ENCODE assay signal across 8 cellular contexts in the genomic region with DNA sequence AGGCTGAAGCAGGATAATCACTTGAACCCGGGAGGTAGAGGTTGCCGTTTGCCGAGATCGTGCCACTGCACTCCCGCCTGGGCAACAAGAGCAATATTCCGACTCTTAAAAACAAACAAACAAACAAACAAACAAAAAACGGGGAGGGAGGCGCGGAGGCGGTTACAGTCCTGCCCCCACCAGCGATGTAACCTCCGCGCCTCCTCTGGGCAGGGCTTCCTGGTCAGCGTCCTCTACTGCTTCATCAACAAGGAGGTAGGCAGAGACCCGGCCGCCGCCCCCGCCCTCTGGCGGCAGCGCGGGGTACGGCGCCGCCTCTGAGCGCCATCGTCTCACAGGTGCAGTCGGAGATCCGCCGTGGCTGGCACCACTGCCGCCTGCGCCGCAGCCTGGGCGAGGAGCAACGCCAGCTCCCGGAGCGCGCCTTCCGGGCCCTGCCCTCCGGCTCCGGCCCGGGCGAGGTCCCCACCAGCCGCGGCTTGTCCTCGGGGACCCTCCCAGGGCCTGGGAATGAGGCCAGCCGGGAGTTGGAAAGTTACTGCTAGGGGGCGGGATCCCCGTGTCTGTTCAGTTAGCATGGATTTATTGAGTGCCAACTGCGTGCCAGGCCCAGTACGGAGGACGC. TPM values are rescaled to one million over a fixed set of nuclear protein-coding genes. Genes with fewer than 3 reads are reported as not detected.
DNase-seq lines count a peak whose midpoint lies in the region; ATAC-seq and TF ChIP-seq lines count a peak whose summit lies in the region.

No MANE protein-coding gene starts in this region.

- no peaks in the 10 kb centered on the region for H3K27me3 Mint-ChIP-seq in activated CD4-positive, alpha-beta T cell treated with anti-CD3 and anti-CD28 coated beads for 36 hours

- ATAC-seq in GM18511 (IDR thresholded peaks at IDR 0.05; ENCODE audit: unreplicated experiment) (peak; percentile 74), HG03280 (IDR thresholded peaks at IDR 0.05; ENCODE audit: unreplicated experiment) (peak; percentile 70)
- peak; percentile 84 for ATAC-seq in activated CD4-positive, alpha-beta T cell treated with anti-CD3 and anti-CD28 coated beads for 36 hours

- TF ChIP-seq CTCF in 22Rv1 (IDR thresholded peaks at IDR 0.05) (peak; percentile 98), colonic mucosa (IDR thresholded peaks at IDR 0.05) (peak; percentile 96)

- peaks cover 19% of the 10 kb centered on the region for H3K4me1 Mint-ChIP-seq in activated CD4-positive, alpha-beta T cell treated with anti-CD3 and anti-CD28 coated beads for 36 hours

- intact Hi-C loops in activated CD4-positive, alpha-beta T cell treated with anti-CD3 and anti-CD28 coated beads for 36 hours (cut with DNase I, micrococcal nuclease) = loop anchor here in 1 of 2 experiments (1.0 kb wide), 2 partner anchors 90 to 158 kb away; no protein-coding TSS in a partner anchor
- intact Hi-C loops in colonic mucosa (cut with DNase I) = no loop called here

- H3K9me3 ChIP-seq in colonic mucosa = no peaks in the 10 kb centered on the region

- H3K4me3 Mint-ChIP-seq in activated CD4-positive, alpha-beta T cell treated with anti-CD3 and anti-CD28 coated beads for 36 hours = peak overlapping the region; percentile 64

- H3K27me3 ChIP-seq in colonic mucosa = peaks cover 12% of the 10 kb centered on the region

- peaks cover 6% of the 10 kb centered on the region for H3K4me1 ChIP-seq in colonic mucosa

- CTCF ChIA-PET in activated CD4-positive, alpha-beta T cell treated with anti-CD3 and anti-CD28 coated beads for 36 hours (lab: Charles Lee) = interaction anchor here (0.5 to 2.6 kb wide), 15 partner anchors 9 to 326 kb away, joined by 3 to 20 read pairs (median 4); a partner anchor contains a TSS

- H3K27ac ChIP-seq in 22Rv1 (peak overlapping the region; percentile 58), colonic mucosa (peak overlapping the region; percentile 75)

- no peaks in the 10 kb centered on the region for H3K36me3 ChIP-seq in colonic mucosa

- peaks cover 21% of the 10 kb centered on the region for H3K36me3 Mint-ChIP-seq in activated CD4-positive, alpha-beta T cell treated with anti-CD3 and anti-CD28 coated beads for 36 hours (ENCODE audit: low read depth)

- peak overlapping the region; percentile 25 for H3K4me3 ChIP-seq in colonic mucosa

- peak overlapping the region; percentile 60 to 74 for H3K9ac ChIP-seq in colonic mucosa (ENCODE audit: low read depth in 2 of 2, low read length in 2 of 2)

- POLR2A ChIA-PET in activated CD4-positive, alpha-beta T cell treated with anti-CD3 and anti-CD28 coated beads for 36 hours (lab: Charles Lee) = no interaction called here

- H3K9me3 Mint-ChIP-seq in activated CD4-positive, alpha-beta T cell treated with anti-CD3 and anti-CD28 coated beads for 36 hours (ENCODE audit: low read depth) = no peaks in the 10 kb centered on the region

- H3K27ac Mint-ChIP-seq in activated CD4-positive, alpha-beta T cell treated with anti-CD3 and anti-CD28 coated beads for 36 hours = peak overlapping the region; percentile 77

- DNase-seq in NCI-H446 treated with DMSO at 0.1 percent for 48 hours (lab: John Stamatoyannopoulos, UW) = peak; percentile 64
- peak; percentile 92 for DNase-seq in activated CD4-positive, alpha-beta T cell treated with anti-CD3 and anti-CD28 coated beads for 36 hours
- DNase-seq in colonic mucosa = peak; percentile 92
- peak; percentile 87 for DNase-seq in left kidney (ENCODE audit: low read depth, low spot score)
- DNase-seq in stimulated activated CD4-positive, alpha-beta T cell treated with anti-CD3 and anti-CD28 coated beads, Interleukin-1b, Interleukin-23, amount 100 ng/mL, for 24 hours (ENCODE audit: low read depth in 4 of 4, low spot score in 1 of 4) = peak in 3 of 4 experiments; percentile 65 to 78 (median 71)

RNA-seq across cellular contexts. Expression of a gene that starts 10.2 kb away (rescaled TPM):
- total RNA-seq in activated CD4-positive, alpha-beta T cell treated with anti-CD3 and anti-CD28 coated beads for 36 hours = 100 to 1,000 TPM; 619 to 839 TPM
- total RNA-seq in colonic mucosa = 100 to 1,000 TPM; 269 to 484 TPM

RNA-seq across cellular contexts. Expression of a gene that starts 11.0 kb away (rescaled TPM):
- 10 to 100 TPM; 17.3 to 18.7 TPM for total RNA-seq in activated CD4-positive, alpha-beta T cell treated with anti-CD3 and anti-CD28 coated beads for 36 hours
- 10 to 100 TPM; 10.7 to 11.2 TPM for total RNA-seq in colonic mucosa

RNA-seq across cellular contexts. Expression of a gene that starts 13.5 kb away (rescaled TPM):
- 1 to 10 TPM; 4.5 to 5.9 TPM for total RNA-seq in activated CD4-positive, alpha-beta T cell treated with anti-CD3 and anti-CD28 coated beads for 36 hours
- 1 to 10 TPM; 8.3 to 9.5 TPM for total RNA-seq in colonic mucosa

RNA-seq across cellular contexts. Expression of a gene that starts 42.3 kb away (rescaled TPM):
- total RNA-seq in activated CD4-positive, alpha-beta T cell treated with anti-CD3 and anti-CD28 coated beads for 36 hours = 100 to 1,000 TPM; 121 to 134 TPM
- total RNA-seq in colonic mucosa = 100 to 1,000 TPM in 1 of 2 donors, 10 to 100 TPM in 1; 96.2 to 106 TPM

RNA-seq across cellular contexts. Expression of a gene that starts 49.2 kb away (rescaled TPM):
- total RNA-seq in activated CD4-positive, alpha-beta T cell treated with anti-CD3 and anti-CD28 coated beads for 36 hours = 10 to 100 TPM; 32.3 to 43.3 TPM
- 10 to 100 TPM; 28.3 to 28.8 TPM for total RNA-seq in colonic mucosa

Comparison
In these comparisons a context has a peak if more than half of its experiments do, and no peak if none do; other contexts are left out.
1. Peak in every context shown above with its lines: DNase-seq, ATAC-seq, H3K4me3 ChIP-seq and H3K27ac ChIP-seq.